ENCODE assay signal across 26 cellular contexts in the genomic region with DNA sequence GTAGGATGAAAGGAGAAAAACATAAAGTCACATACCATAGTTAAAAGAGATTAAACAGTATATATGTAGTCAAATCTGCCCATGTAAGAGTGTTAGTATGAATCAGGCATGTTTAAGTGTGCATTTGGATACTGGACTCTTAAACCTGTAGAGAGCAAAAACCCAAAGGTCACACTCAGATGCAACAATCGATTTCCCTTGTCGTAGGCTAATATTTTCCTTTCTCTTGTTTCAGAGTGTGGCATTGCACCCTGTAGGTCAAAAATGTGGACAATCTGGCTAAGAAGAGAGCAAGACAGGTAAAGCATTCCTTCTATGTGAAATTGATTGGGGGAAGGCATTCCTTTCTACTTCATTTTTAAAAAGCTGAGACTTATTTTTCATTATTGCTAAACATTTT. TPM values are rescaled to one million over a fixed set of nuclear protein-coding genes. Genes with fewer than 3 reads are reported as not detected.
"Had no signal": no experiment of that assay in that cellular context is flagged by ENCODE, and none has a peak within 500 bp of the region (broad histone marks: within the 10 kb centered on the region; RNA-seq: fewer than 3 reads in every experiment).

No MANE protein-coding gene starts in this region.

- FAIRE-seq: K562, RCC 7860 had no signal

- H3K36me3 ChIP-seq: SJSA1 had no signal

- H3K4me3 Mint-ChIP-seq: IgD-negative memory B cell, T-cell had no signal

- DNase-seq: Kasumi-1, NCI-H1092, NCI-H1105 treated with DMSO at 0.1 percent for 48 hours, NCI-H1436, NCI-H187, NCI-H2029, NCI-H2081 treated with DMSO at 0.1 percent for 48 hours, NCI-H2171, NCI-H226, NCI-H446, NCI-H510A, NCI-H524 treated with DMSO at 0.1 percent for 48 hours, NCI-H69, NCI-H774, Right ventricle myocardium superior, SIG-M5, SK-N-SH, SW 1271, T-cell had no signal

- H3K4me2 ChIP-seq: KMS-11, SK-N-SH had no signal

- H3K4me1 ChIP-seq: SJSA1 had no signal

- H3K9me3 ChIP-seq: SJSA1, SK-N-SH had no signal

- H3K9ac ChIP-seq: KMS-11, SK-N-SH had no signal

- H3K4me1 Mint-ChIP-seq: IgD-negative memory B cell had no signal

- H3K27ac ChIP-seq: KMS-11, SJSA1 had no signal

- H3K27me3 Mint-ChIP-seq: IgD-negative memory B cell, T-cell had no signal

- H3K36me3 Mint-ChIP-seq: IgD-negative memory B cell had no signal

- H3K4me3 ChIP-seq: K562, SJSA1 had no signal

- ATAC-seq: K562, T-cell had no signal

- H3K27ac Mint-ChIP-seq: IgD-negative memory B cell, T-cell had no signal

RNA-seq across cellular contexts. Expression of a gene that starts 8.9 kb away (rescaled TPM):
- total RNA-seq: K562 had no signal
- polyA plus RNA-seq: K562 had no signal

RNA-seq across cellular contexts. Expression of a gene that starts 57.9 kb away (rescaled TPM):
- total RNA-seq: HT1080, M059J, Right ventricle myocardium superior, SJSA1 had no signal
- polyA plus RNA-seq: IgD-negative memory B cell, SK-N-SH had no signal
